ENCODE assay signal across 18 cellular contexts in genomic region chr5:81235287-81236072, GRCh38. TPM values are rescaled to one million over a fixed set of nuclear protein-coding genes. Genes with fewer than 3 reads are reported as not detected.
DNase-seq lines count a peak whose midpoint lies in the region; ATAC-seq and TF ChIP-seq lines count a peak whose summit lies in the region.
"Had no signal": no experiment of that assay in that cellular context is flagged by ENCODE, and none has a peak within 500 bp of the region (broad histone marks: within the 10 kb centered on the region; RNA-seq: fewer than 3 reads in every experiment).

No MANE protein-coding gene starts in this region.

- intact Hi-C loops in adrenal gland (cut with DNase I), result no loop called here
- intact Hi-C loops in heart left ventricle (cut with DNase I), result loop anchor here in 1 of 10 donors (5.0 kb wide), 1 partner anchor 62 kb away; no protein-coding TSS in a partner anchor
- intact Hi-C loops in gastrocnemius medialis (cut with DNase I; ENCODE audit: low total_unique reads), result loop anchor here (10.0 kb wide), 2 partner anchors 189 to 831 kb away; partner anchors contain the start of gene ZFYVE16

- H3K36me3 ChIP-seq in BLaER1, result no peaks in the 10 kb centered on the region
- H3K36me3 ChIP-seq in adrenal gland (replicated peaks in 1 of 2), result no peaks in the 10 kb centered on the region
- H3K36me3 ChIP-seq in heart left ventricle, result peaks cover 0 to 8% (median 0%) of the 10 kb centered on the region in 9 donors
- H3K36me3 ChIP-seq in gastrocnemius medialis, result no peaks in the 10 kb centered on the region
- H3K36me3 ChIP-seq: left lung had no signal

- DNase-seq in adrenal gland (peak; percentile 53 to 76 (median 66)), heart left ventricle (peak in 4 of 5 donors; percentile 68 to 85 (median 76)), gastrocnemius medialis (peak; percentile 71 to 78), AG20443 (ENCODE audit: low spot score) (no peak), NCI-H128 (lab: John Stamatoyannopoulos, UW; ENCODE audit: unreplicated experiment) (no peak), hippocampal formation (lab: John Stamatoyannopoulos, UW) (no peak)
- DNase-seq: activated naive CD8-positive, alpha-beta T cell treated with anti-CD3 and anti-CD28 coated beads for 36 hours; activated T-cell treated with anti-CD3 and anti-CD28 coated beads for 4 hours; cortex of kidney; erythroblast; GM23248; left lung; naive thymus-derived CD4-positive, alpha-beta T cell; NCI-H1436 treated with DMSO at 0.1 percent for 48 hours; NCI-H524; stimulated activated CD4-positive, alpha-beta T cell treated with anti-CD3 and anti-CD28 coated beads, Interleukin-2, amount 100 ng/mL, for 48 hours had no signal

- H4K20me1 ChIP-seq in BLaER1, result no peaks in the 10 kb centered on the region

- peak overlapping the region; percentile 63 for H3K4me2 ChIP-seq in BLaER1

- H3K4me3 ChIP-seq in BLaER1, result no peak overlapping the region
- no peak overlapping the region for H3K4me3 ChIP-seq in adrenal gland
- peak overlapping the region; percentile 4 to 72 (median 52) for H3K4me3 ChIP-seq in heart left ventricle
- peak overlapping the region; percentile 61 to 75 (median 68) for H3K4me3 ChIP-seq in gastrocnemius medialis
- H3K4me3 ChIP-seq: GM23248, left lung had no signal

- no peaks in the 10 kb centered on the region for H3K27me3 ChIP-seq in BLaER1
- no peaks in the 10 kb centered on the region for H3K27me3 ChIP-seq in adrenal gland
- no peaks in the 10 kb centered on the region for H3K27me3 ChIP-seq in heart left ventricle
- no peaks in the 10 kb centered on the region for H3K27me3 ChIP-seq in gastrocnemius medialis
- H3K27me3 ChIP-seq: left lung had no signal

- TF ChIP-seq POLR2A in adrenal gland (IDR thresholded peaks at IDR 0.05) (no peak), heart left ventricle (IDR thresholded peaks at IDR 0.05) (no peak), gastrocnemius medialis (IDR thresholded peaks at IDR 0.05) (no peak)

- H3K4me1 ChIP-seq in BLaER1 (peaks cover 23% of the 10 kb centered on the region), adrenal gland (replicated peaks in 1 of 2) (peaks cover 21 to 36% of the 10 kb centered on the region in 2 donors), heart left ventricle (peaks cover 0 to 78% (median 34%) of the 10 kb centered on the region in 12 donors), gastrocnemius medialis (peaks cover 71 to 72% of the 10 kb centered on the region in 2 donors)

- peak overlapping the region; percentile 62 for H3K27ac ChIP-seq in BLaER1
- H3K27ac ChIP-seq in adrenal gland, result peak overlapping the region in 3 of 5 donors; percentile 88 to 94 (median 92)
- peak overlapping the region; percentile 83 to 99 (median 92) for H3K27ac ChIP-seq in heart left ventricle
- H3K27ac ChIP-seq in gastrocnemius medialis, result peak overlapping the region; percentile 98 to 100 (median 98)
- H3K27ac ChIP-seq: GM23248, left lung had no signal

- TF ChIP-seq CTCF in adrenal gland (IDR thresholded peaks at IDR 0.05) (no peak), heart left ventricle (IDR thresholded peaks at IDR 0.05) (no peak), gastrocnemius medialis (IDR thresholded peaks at IDR 0.05 in 4 of 5, conservative IDR thresholded peaks at IDR 0.05 in 1 of 5) (no peak)

- H3K9me3 ChIP-seq in BLaER1, result no peaks in the 10 kb centered on the region
- H3K9me3 ChIP-seq in adrenal gland (replicated peaks in 1 of 3), result no peaks in the 10 kb centered on the region
- H3K9me3 ChIP-seq in heart left ventricle, result no peaks in the 10 kb centered on the region
- H3K9me3 ChIP-seq in gastrocnemius medialis, result no peaks in the 10 kb centered on the region
- H3K9me3 ChIP-seq: left lung had no signal

- H3K9ac ChIP-seq in BLaER1, result no peak overlapping the region
- H3K9ac ChIP-seq: GM23248 had no signal

- ATAC-seq in heart left ventricle (peak; percentile 52 to 62 (median 58)), gastrocnemius medialis (peak; percentile 16 to 21), GM18907 (IDR thresholded peaks at IDR 0.05; ENCODE audit: unreplicated experiment) (no peak)
- ATAC-seq: left lung; naive thymus-derived CD4-positive, alpha-beta T cell had no signal

- in situ Hi-C loops in gastrocnemius medialis (cut with MboI; ENCODE audit: low sequenced_read_pairs in 4 of 4), result no loop called here

- 23 to 54% (median 45%) methylated on average over 5 to 10 of the region's 10 CpGs for WGBS in adrenal gland, 4 donors
- 30 to 35% (median 31%) methylated on average over 10 of the region's 10 CpGs for WGBS in heart left ventricle, 4 donors

RNA-seq across cellular contexts. Expression of gene CKMT2, which starts 2.4 kb away (rescaled TPM):
- 100 to 1,000 TPM in 1 of 8 donors, 10 to 100 TPM in 7; 33.1 to 112 (median 55.9) TPM for total RNA-seq in adrenal gland
- polyA plus RNA-seq in adrenal gland, result 100 to 1,000 TPM in 1 of 3 donors, 10 to 100 TPM in 2; 22.5 to 109 (median 47.0) TPM
- 1,000 to 10,000 TPM in 8 of 9 donors, 100 to 1,000 TPM in 1; 890 to 3,872 (median 1,758) TPM for total RNA-seq in heart left ventricle
- polyA plus RNA-seq in heart left ventricle, result 1,000 to 10,000 TPM; 1,102 to 2,805 TPM
- total RNA-seq in gastrocnemius medialis, result 1,000 to 10,000 TPM in 2 of 4 donors, 100 to 1,000 TPM in 2; 550 to 1,114 (median 879) TPM
- total RNA-seq: activated naive CD8-positive, alpha-beta T cell treated with anti-CD3 and anti-CD28 coated beads for 36 hours; GM23248; naive thymus-derived CD4-positive, alpha-beta T cell had no signal
- polyA plus RNA-seq: GM23248; naive thymus-derived CD4-positive, alpha-beta T cell had no signal

Comparison
In these comparisons a context has a peak if more than half of its experiments do, and no peak if none do; other contexts are left out.
1. H3K4me3 ChIP-seq: peak in heart left ventricle (12 of 12) and gastrocnemius medialis (4 of 4); none in BLaER1 (single experiment) and adrenal gland (0 of 4).
2. DNase-seq: peak in adrenal gland (7 of 7), heart left ventricle (4 of 5) and gastrocnemius medialis (2 of 2); none in AG20443 (single experiment), NCI-H128 (single experiment) and hippocampal formation (0 of 2).
3. RNA of gene CKMT2, which starts 2.4 kb away (total RNA-seq): 890 to 3,872 TPM in heart left ventricle and 550 to 1,114 TPM in gastrocnemius medialis; 33.1 to 112 TPM in adrenal gland; every median in the first group is over 4 times any median in the second.
4. Peak in every context shown above with its lines, with median percentiles within 50 percentile points of each other: H3K27ac ChIP-seq.